Comparison of ENCODE assay signal across 8 cellular contexts in the genomic region with DNA sequence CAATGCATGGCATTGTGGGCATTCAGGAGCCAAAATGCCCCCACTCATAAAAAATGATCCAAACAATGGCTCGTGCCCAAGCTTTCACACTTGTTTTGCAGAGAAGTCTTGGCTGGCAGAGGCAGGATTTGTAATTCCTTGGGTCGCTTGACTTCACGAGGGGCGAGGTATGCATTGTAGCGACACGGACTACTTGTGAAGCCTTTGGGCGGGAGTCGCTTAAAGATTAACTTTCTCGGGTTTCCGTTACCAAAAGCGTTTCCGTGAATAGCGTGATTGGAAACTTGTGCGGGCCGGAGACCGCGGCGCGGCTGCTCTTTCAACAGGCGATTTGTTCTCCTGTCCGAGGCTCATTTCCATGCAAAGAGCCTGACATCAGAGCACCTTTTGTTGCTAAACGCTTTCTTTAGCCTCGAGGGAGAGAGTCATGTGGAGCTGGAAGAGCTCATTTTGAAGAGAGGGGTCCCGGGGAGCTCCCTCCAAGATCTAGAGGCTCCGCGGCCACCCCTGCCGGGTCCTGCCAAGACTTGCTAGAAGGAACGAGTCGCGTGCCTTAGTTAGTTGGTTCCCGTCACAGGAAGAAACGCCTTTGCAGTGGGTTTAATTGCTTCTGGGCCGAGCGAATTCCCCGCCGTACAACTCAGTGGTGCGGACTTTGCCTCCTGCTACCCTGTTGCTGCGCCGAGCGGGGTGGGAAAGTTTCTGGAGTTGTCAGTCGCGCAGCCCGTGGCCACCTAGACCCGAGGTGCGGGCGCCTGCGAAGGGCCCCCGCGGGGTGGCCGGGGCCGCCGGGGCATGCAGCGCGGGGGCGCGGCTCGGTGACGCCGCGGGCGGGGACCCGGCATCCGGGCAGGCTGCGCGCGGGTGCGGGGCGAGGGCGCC. TPM values are rescaled to one million over a fixed set of nuclear protein-coding genes. Genes with fewer than 3 reads are reported as not detected.
DNase-seq lines count a peak whose midpoint lies in the region; ATAC-seq, FAIRE-seq and TF ChIP-seq lines count a peak whose summit lies in the region.

A gene (plus strand): TSS at position 693 of the 882 bp plus-strand sequence. CDS start 230 bp downstream, outside the sequence.

- TF ChIP-seq POLR2A in GM12892 (IDR thresholded peaks at IDR 0.05; ENCODE audit: low read depth, low read length): no peak

- peak within 1 kb of the TSS; percentile 99 for H2AFZ ChIP-seq in neural progenitor cell (replicated peaks)

- DNase-seq in AG10803 (ENCODE audit: low read depth) (peak; percentile 70), NCI-H82 (lab: John Stamatoyannopoulos, UW) (peak; percentile 87), head of caudate nucleus (peak; percentile 51 to 90 (median 77)), neural progenitor cell (ENCODE audit: low spot score) (peak; percentile 97), GM12892 (ENCODE audit: insufficient read length) (no peak)

- H3K27ac ChIP-seq in adipose tissue (ENCODE audit: low read depth, low read length) (no peak within 1 kb of the TSS), neural progenitor cell (peak within 1 kb of the TSS; percentile 100)

- peak within 1 kb of the TSS; percentile 100 for H3K27ac Mint-ChIP-seq in neural progenitor cell

- H3K9me3 ChIP-seq in neural progenitor cell (ENCODE audit: low read depth): no peaks in the 10 kb centered on the region

- 1% methylated on average over 66 to 69 of the region's 69 CpGs for WGBS in adipose tissue, 3 donors

- ATAC-seq in GM19023 (IDR thresholded peaks at IDR 0.05; ENCODE audit: unreplicated experiment): peak; percentile 73
- peak; percentile 79 for ATAC-seq in HG03175 (IDR thresholded peaks at IDR 0.05; ENCODE audit: unreplicated experiment)

- peaks cover 57% of the 10 kb centered on the region for H3K4me1 ChIP-seq in neural progenitor cell

- FAIRE-seq in GM12892 (lab: Jason Lieb, UNC): no peak

- H3K27me3 Mint-ChIP-seq in neural progenitor cell (ENCODE audit: insufficient read depth, low read depth): no peaks in the 10 kb centered on the region

- peak within 1 kb of the TSS; percentile 98 for H3K4me3 Mint-ChIP-seq in neural progenitor cell

- peaks cover 33% of the 10 kb centered on the region for H3K79me2 ChIP-seq in neural progenitor cell (ENCODE audit: low read depth)

- peaks cover 48% of the 10 kb centered on the region for H3K4me1 Mint-ChIP-seq in neural progenitor cell

- H3K4me3 ChIP-seq in AG10803 (ENCODE audit: low read length) (peak within 1 kb of the TSS; percentile 83), neural progenitor cell (peak within 1 kb of the TSS; percentile 93)

- peaks cover 12% of the 10 kb centered on the region for H3K27me3 ChIP-seq in neural progenitor cell

- H3K9ac ChIP-seq in neural progenitor cell: peak within 1 kb of the TSS; percentile 95

- H3F3A ChIP-seq in neural progenitor cell (ENCODE audit: low read depth): peaks cover 59% of the 10 kb centered on the region

- no peaks in the 10 kb centered on the region for H3K36me3 Mint-ChIP-seq in neural progenitor cell

- no peaks in the 10 kb centered on the region for H3K9me3 Mint-ChIP-seq in neural progenitor cell

- intact Hi-C loops in head of caudate nucleus (cut with DNase I): loop anchor here (10.0 kb wide), 2 partner anchors 48 to 182 kb away; no protein-coding TSS in a partner anchor

- no peaks in the 10 kb centered on the region for H3K36me3 ChIP-seq in neural progenitor cell

- no peak for TF ChIP-seq CTCF in AG10803 (conservative IDR thresholded peaks at IDR 0.05; ENCODE audit: low read length)
- no peak for TF ChIP-seq CTCF in neural progenitor cell (IDR thresholded peaks at IDR 0.05)

- peak within 1 kb of the TSS; percentile 97 for H3K4me2 ChIP-seq in neural progenitor cell

- H4K20me1 ChIP-seq in neural progenitor cell (ENCODE audit: low read depth): peaks cover 12% of the 10 kb centered on the region

RNA-seq across cellular contexts. Expression of the gene that starts here (rescaled TPM):
- 10 to 100 TPM in 2 of 3 donors, 1 to 10 TPM in 1; 6.0 to 56.3 (median 32.1) TPM for polyA plus RNA-seq in adipose tissue
- 10.2 and 11.8 TPM in 2 replicates for total RNA-seq in neural progenitor cell (ENCODE audit: low replicate concordance)
- polyA plus RNA-seq in GM12892 (2012; ENCODE audit: missing spikeins): 0.23 TPM
